In the genomic region with DNA sequence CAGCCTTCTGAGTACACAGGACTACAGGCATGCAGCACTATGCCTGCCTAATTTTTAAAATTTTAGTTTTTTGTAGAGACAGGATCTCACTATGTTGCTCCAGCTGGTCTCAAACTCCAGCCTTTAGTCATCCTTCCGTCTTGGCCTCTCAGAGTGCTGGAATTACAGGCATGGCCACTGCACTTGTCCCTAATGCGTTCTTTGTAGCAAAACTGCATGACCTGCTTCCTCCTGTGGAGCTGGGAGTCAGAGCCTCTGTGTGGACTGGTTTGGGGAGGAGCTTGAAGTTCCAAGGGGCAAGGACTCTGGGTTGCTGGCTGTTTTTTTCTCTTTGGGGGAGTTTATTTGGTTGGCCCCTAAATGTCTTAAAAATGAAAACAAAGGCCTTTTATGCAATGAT, we compare ENCODE assay signal across 38 cellular contexts. TPM values are rescaled to one million over a fixed set of nuclear protein-coding genes. Genes with fewer than 3 reads are reported as not detected.
"Had no signal": no experiment of that assay in that cellular context is flagged by ENCODE, and none has a peak within 500 bp of the region (broad histone marks: within the 10 kb centered on the region; RNA-seq: fewer than 3 reads in every experiment).

No MANE protein-coding gene starts in this region.

- DNase-seq: activated CD4-positive, alpha-beta memory T cell treated with anti-CD3 and anti-CD28 coated beads for 36 hours; activated CD4-positive, alpha-beta T cell treated with anti-CD3 and anti-CD28 coated beads, Interleukin-2, amount 10 ng/mL, durations not matched to agents 24 days and 14 days; activated CD4-positive, CD25-positive, alpha-beta regulatory T cell treated with anti-CD3 and anti-CD28 coated beads, Interleukin-2, amount 50 U/mL, for 72 hours; activated CD8-positive, alpha-beta memory T cell treated with anti-CD3 and anti-CD28 coated beads, Interleukin-2, amount 50 U/mL, for 4 hours; activated effector memory CD4-positive, alpha-beta T cell treated with anti-CD3 and anti-CD28 coated beads, Interleukin-2, amount 50 U/mL, for 16 hours; activated naive CD4-positive, alpha-beta T cell treated with anti-CD3 and anti-CD28 coated beads for 36 hours; activated naive CD8-positive, alpha-beta T cell treated with anti-CD3 and anti-CD28 coated beads for 36 hours; activated T-cell treated with anti-CD3 and anti-CD28 coated beads, Interleukin-2, amount 50 U/mL, for 1 hour; adrenal gland; aorta; body of pancreas; colonic mucosa; dorsolateral prefrontal cortex; effector memory CD4-positive, alpha-beta T cell; left colon; stimulated activated CD4-positive, alpha-beta T cell treated with anti-CD3 and anti-CD28 coated beads, Interleukin-1b, Interleukin-23, amount 100 ng/mL, for 48 hours; stimulated activated naive CD4-positive, alpha-beta T cell; T-helper 1 cell; tibial artery; WERI-Rb-1 had no signal

- H2AFZ ChIP-seq: hepatocyte had no signal

- H3K27ac Mint-ChIP-seq: activated CD4-positive, alpha-beta memory T cell treated with anti-CD3 and anti-CD28 coated beads for 36 hours; activated CD4-positive, alpha-beta T cell treated with anti-CD3 and anti-CD28 coated beads, Interleukin-2, amount 10 ng/mL, durations not matched to agents 24 days and 14 days; activated naive CD4-positive, alpha-beta T cell treated with anti-CD3 and anti-CD28 coated beads for 36 hours; activated naive CD8-positive, alpha-beta T cell treated with anti-CD3 and anti-CD28 coated beads for 36 hours; activated T-helper 1 cell treated with anti-CD3 and anti-CD28 coated beads, Interleukin-12 subunit alpha, Interleukin-12 subunit beta, Interleukin-2, Interleukin-4 antibody, amounts not matched to agents 30 ng/mL and 10 ng/mL and 1 ng/mL, durations not matched to agents 14 hours and 24 hours and 36 hours; natural killer cell treated with Interleukin-12 subunit alpha and Interleukin-12 subunit beta and Interleukin-15 and Interleukin-18, amount 100 ng/mL, for 72 hours; progenitor cell of endocrine pancreas had no signal

- H3K27me3 Mint-ChIP-seq: activated naive CD8-positive, alpha-beta T cell treated with anti-CD3 and anti-CD28 coated beads for 36 hours; progenitor cell of endocrine pancreas had no signal

- H3K9me3 ChIP-seq: adrenal gland, body of pancreas, colonic mucosa, gastroesophageal sphincter, neutrophil, suprapubic skin, tibial artery had no signal

- H3K79me2 ChIP-seq: hepatocyte had no signal

- H3K9me3 Mint-ChIP-seq: activated CD4-positive, alpha-beta memory T cell treated with anti-CD3 and anti-CD28 coated beads for 36 hours; activated CD4-positive, alpha-beta T cell treated with anti-CD3 and anti-CD28 coated beads, Interleukin-2, amount 10 ng/mL, durations not matched to agents 24 days and 14 days; activated naive CD4-positive, alpha-beta T cell treated with anti-CD3 and anti-CD28 coated beads for 36 hours; activated naive CD8-positive, alpha-beta T cell treated with anti-CD3 and anti-CD28 coated beads for 36 hours; activated T-helper 1 cell treated with anti-CD3 and anti-CD28 coated beads, Interleukin-12 subunit alpha, Interleukin-12 subunit beta, Interleukin-2, Interleukin-4 antibody, amounts not matched to agents 30 ng/mL and 10 ng/mL and 1 ng/mL, durations not matched to agents 14 hours and 24 hours and 36 hours; natural killer cell treated with Interleukin-12 subunit alpha and Interleukin-12 subunit beta and Interleukin-15 and Interleukin-18, amount 100 ng/mL, for 72 hours had no signal

- H3K4me2 ChIP-seq: hepatocyte, smooth muscle cell had no signal

- H3K4me3 Mint-ChIP-seq: activated CD4-positive, alpha-beta memory T cell treated with anti-CD3 and anti-CD28 coated beads for 36 hours; activated CD4-positive, alpha-beta T cell treated with anti-CD3 and anti-CD28 coated beads, Interleukin-2, amount 10 ng/mL, durations not matched to agents 24 days and 14 days; activated naive CD4-positive, alpha-beta T cell treated with anti-CD3 and anti-CD28 coated beads for 36 hours; activated naive CD8-positive, alpha-beta T cell treated with anti-CD3 and anti-CD28 coated beads for 36 hours; activated T-helper 1 cell treated with anti-CD3 and anti-CD28 coated beads, Interleukin-12 subunit alpha, Interleukin-12 subunit beta, Interleukin-2, Interleukin-4 antibody, amounts not matched to agents 30 ng/mL and 10 ng/mL and 1 ng/mL, durations not matched to agents 14 hours and 24 hours and 36 hours; natural killer cell treated with Interleukin-12 subunit alpha and Interleukin-12 subunit beta and Interleukin-15 and Interleukin-18, amount 100 ng/mL, for 72 hours had no signal

- ATAC-seq: body of pancreas; gastroesophageal sphincter; left colon; natural killer cell treated with Interleukin-12 subunit alpha and Interleukin-12 subunit beta and Interleukin-15 and Interleukin-18, amount 100 ng/mL, for 72 hours had no signal

- H3K27me3 ChIP-seq: adrenal gland, body of pancreas, colonic mucosa, dorsolateral prefrontal cortex, gastroesophageal sphincter, hepatocyte, neutrophil, suprapubic skin, tibial artery had no signal

- H3K4me3 ChIP-seq: adrenal gland, body of pancreas, colonic mucosa, dorsolateral prefrontal cortex, gastroesophageal sphincter, hepatocyte, smooth muscle cell, suprapubic skin, tibial artery had no signal

- FAIRE-seq: keratinocyte, TTC549 had no signal

- H3K27ac ChIP-seq: adrenal gland, body of pancreas, colonic mucosa, dorsolateral prefrontal cortex, gastroesophageal sphincter, hepatocyte, neutrophil, suprapubic skin, tibial artery, WERI-Rb-1 had no signal

- H3K4me1 ChIP-seq: adrenal gland, body of pancreas, colonic mucosa, gastroesophageal sphincter, suprapubic skin, tibial artery had no signal

- H3K36me3 ChIP-seq: adrenal gland, colonic mucosa, gastroesophageal sphincter, neutrophil, suprapubic skin, tibial artery, WERI-Rb-1 had no signal

- H3K4me1 Mint-ChIP-seq: activated CD4-positive, alpha-beta T cell treated with anti-CD3 and anti-CD28 coated beads, Interleukin-2, amount 10 ng/mL, durations not matched to agents 24 days and 14 days; activated naive CD8-positive, alpha-beta T cell treated with anti-CD3 and anti-CD28 coated beads for 36 hours had no signal

- H3K36me3 Mint-ChIP-seq: activated CD4-positive, alpha-beta memory T cell treated with anti-CD3 and anti-CD28 coated beads for 36 hours; activated naive CD8-positive, alpha-beta T cell treated with anti-CD3 and anti-CD28 coated beads for 36 hours; natural killer cell treated with Interleukin-12 subunit alpha and Interleukin-12 subunit beta and Interleukin-15 and Interleukin-18, amount 100 ng/mL, for 72 hours had no signal

RNA-seq across cellular contexts. Expression of a gene that starts 22.7 kb away (rescaled TPM):
- total RNA-seq: activated CD4-positive, alpha-beta memory T cell treated with anti-CD3 and anti-CD28 coated beads for 36 hours; activated CD4-positive, alpha-beta T cell treated with anti-CD3 and anti-CD28 coated beads, Interleukin-2, amount 10 ng/mL, durations not matched to agents 24 days and 14 days; activated CD8-positive, alpha-beta memory T cell treated with anti-CD3 and anti-CD28 coated beads for 36 hours; activated naive CD8-positive, alpha-beta T cell treated with anti-CD3 and anti-CD28 coated beads for 36 hours; activated T-helper 1 cell treated with anti-CD3 and anti-CD28 coated beads, Interleukin-12 subunit alpha, Interleukin-12 subunit beta, Interleukin-2, Interleukin-4 antibody, amounts not matched to agents 30 ng/mL and 10 ng/mL and 1 ng/mL, durations not matched to agents 14 hours and 24 hours and 36 hours; adrenal gland; aorta; body of pancreas; colonic mucosa; endothelial cell of umbilical vein; fibroblast of lung; fibroblast of villous mesenchyme; gastroesophageal sphincter; hepatocyte; left colon; lower leg skin; natural killer cell treated with Interleukin-12 subunit alpha and Interleukin-12 subunit beta and Interleukin-15 and Interleukin-18, amount 100 ng/mL, for 72 hours; osteocyte; smooth muscle cell; suprapubic skin; ureter had no signal
- polyA plus RNA-seq: endothelial cell of umbilical vein, esophagus, fibroblast of lung, hepatocyte, keratinocyte, smooth muscle cell had no signal
